29 cellular contexts compared by ENCODE assay signal in genomic region chr20:35650632-35651031, GRCh38. TPM values are rescaled to one million over a fixed set of nuclear protein-coding genes. Genes with fewer than 3 reads are reported as not detected.
A peak's percentile ranks its signal among the peaks of the same experiment; 100 is the strongest.
DNase-seq lines count a peak whose midpoint lies in the region; ATAC-seq and TF ChIP-seq lines count a peak whose summit lies in the region.
"Had no signal": no experiment of that assay in that cellular context is flagged by ENCODE, and none has a peak within 500 bp of the region (broad histone marks: within the 10 kb centered on the region; RNA-seq: fewer than 3 reads in every experiment).

No MANE protein-coding gene starts in this region.

- POLR2A ChIA-PET in activated CD4-positive, alpha-beta memory T cell treated with anti-CD3 and anti-CD28 coated beads for 36 hours (lab: Charles Lee), result no interaction called here
- POLR2A ChIA-PET in activated CD4-positive, alpha-beta memory T cell treated with anti-CD3 and anti-CD28 coated beads, Interleukin-2, amount 10 ng/mL, durations not matched to agents 7 days and 5 days (lab: Charles Lee), result no interaction called here
- POLR2A ChIA-PET in CD4-positive, alpha-beta T cell (lab: Charles Lee), result no interaction called here
- POLR2A ChIA-PET in WTC11 (lab: Charles Lee) (no interaction called here), GM10248 (lab: Yijun Ruan, JAX) (no interaction called here), A673 (lab: Charles Lee; ENCODE audit: low non-redundant PET) (no interaction called here)

- no peaks in the 10 kb centered on the region for H3K9me3 Mint-ChIP-seq in activated CD4-positive, alpha-beta memory T cell treated with anti-CD3 and anti-CD28 coated beads for 36 hours
- H3K9me3 Mint-ChIP-seq in activated CD4-positive, alpha-beta memory T cell treated with anti-CD3 and anti-CD28 coated beads, Interleukin-2, amount 10 ng/mL, durations not matched to agents 7 days and 5 days, result no peaks in the 10 kb centered on the region
- H3K9me3 Mint-ChIP-seq in CD4-positive, alpha-beta T cell, result no peaks in the 10 kb centered on the region
- H3K9me3 Mint-ChIP-seq in WTC11 (no peaks in the 10 kb centered on the region), natural killer cell (no peaks in the 10 kb centered on the region), chondrocyte (ENCODE audit: low read depth) (no peaks in the 10 kb centered on the region)
- H3K9me3 Mint-ChIP-seq: activated naive CD4-positive, alpha-beta T cell treated with anti-CD3 and anti-CD28 coated beads, Interleukin-2, amount 10 ng/mL, durations not matched to agents 7 days and 5 days; activated T-cell treated with anti-CD3 and anti-CD28 coated beads, Interleukin-2, amount 50 U/mL, for 72 hours; nephron progenitor cell had no signal

- H3K36me3 ChIP-seq in A673 (ENCODE audit: insufficient read depth, low read length, poor library complexity, severe bottlenecking), result peaks cover 68% of the 10 kb centered on the region

- no peak for TF ChIP-seq CTCF in CD4-positive, alpha-beta T cell (IDR thresholded peaks at IDR 0.05)
- TF ChIP-seq CTCF in WTC11 (IDR thresholded peaks at IDR 0.05), result no peak
- no peak for TF ChIP-seq CTCF in natural killer cell (IDR thresholded peaks at IDR 0.05)
- no peak for TF ChIP-seq CTCF in GM10248 (IDR thresholded peaks at IDR 0.05; ENCODE audit: control extremely low read depth, extremely low read depth, low read depth, missing control alignments)
- TF ChIP-seq CTCF in A673 (conservative IDR thresholded peaks at IDR 0.05; ENCODE audit: low read depth, low read length), result no peak
- no peak for TF ChIP-seq CTCF in chondrocyte (IDR thresholded peaks at IDR 0.05)

- no peak overlapping the region for H3K27ac ChIP-seq in CD4-positive, alpha-beta T cell (ENCODE audit: low read depth, low read length)
- H3K27ac ChIP-seq in A673 (ENCODE audit: low read depth, low read length, poor library complexity, severe bottlenecking), result no peak overlapping the region
- H3K27ac ChIP-seq: colonic mucosa, HL-60, stomach had no signal

- H3K4me1 ChIP-seq in A673 (ENCODE audit: insufficient read depth, low read length, poor library complexity, severe bottlenecking), result no peaks in the 10 kb centered on the region
- H3K4me1 ChIP-seq: colonic mucosa had no signal

- H3K27ac Mint-ChIP-seq in activated CD4-positive, alpha-beta memory T cell treated with anti-CD3 and anti-CD28 coated beads for 36 hours, result peak overlapping the region; percentile 11
- H3K27ac Mint-ChIP-seq in activated CD4-positive, alpha-beta memory T cell treated with anti-CD3 and anti-CD28 coated beads, Interleukin-2, amount 10 ng/mL, durations not matched to agents 7 days and 5 days, result no peak overlapping the region
- peak overlapping the region; percentile 45 for H3K27ac Mint-ChIP-seq in CD4-positive, alpha-beta T cell
- H3K27ac Mint-ChIP-seq in WTC11 (peak overlapping the region; percentile 44), natural killer cell (peak overlapping the region; percentile 37 to 81), chondrocyte (ENCODE audit: unreplicated experiment) (no peak overlapping the region)
- H3K27ac Mint-ChIP-seq: activated naive CD4-positive, alpha-beta T cell treated with anti-CD3 and anti-CD28 coated beads, Interleukin-2, amount 10 ng/mL, durations not matched to agents 7 days and 5 days had no signal

- H3K27me3 Mint-ChIP-seq in activated CD4-positive, alpha-beta memory T cell treated with anti-CD3 and anti-CD28 coated beads for 36 hours, result no peaks in the 10 kb centered on the region
- no peaks in the 10 kb centered on the region for H3K27me3 Mint-ChIP-seq in activated CD4-positive, alpha-beta memory T cell treated with anti-CD3 and anti-CD28 coated beads, Interleukin-2, amount 10 ng/mL, durations not matched to agents 7 days and 5 days
- no peaks in the 10 kb centered on the region for H3K27me3 Mint-ChIP-seq in CD4-positive, alpha-beta T cell
- H3K27me3 Mint-ChIP-seq in WTC11 (ENCODE audit: low read depth), result no peaks in the 10 kb centered on the region
- no peaks in the 10 kb centered on the region for H3K27me3 Mint-ChIP-seq in natural killer cell (ENCODE audit: low read depth in 2 of 2)
- H3K27me3 Mint-ChIP-seq in chondrocyte (ENCODE audit: low read depth), result no peaks in the 10 kb centered on the region
- H3K27me3 Mint-ChIP-seq: activated naive CD4-positive, alpha-beta T cell treated with anti-CD3 and anti-CD28 coated beads, Interleukin-2, amount 10 ng/mL, durations not matched to agents 7 days and 5 days had no signal

- H3K4me1 Mint-ChIP-seq in activated CD4-positive, alpha-beta memory T cell treated with anti-CD3 and anti-CD28 coated beads for 36 hours (ENCODE audit: low read depth), result peaks cover 56% of the 10 kb centered on the region
- peaks cover 29% of the 10 kb centered on the region for H3K4me1 Mint-ChIP-seq in activated CD4-positive, alpha-beta memory T cell treated with anti-CD3 and anti-CD28 coated beads, Interleukin-2, amount 10 ng/mL, durations not matched to agents 7 days and 5 days
- peaks cover 60% of the 10 kb centered on the region for H3K4me1 Mint-ChIP-seq in CD4-positive, alpha-beta T cell (ENCODE audit: low read depth)
- peaks cover 5% of the 10 kb centered on the region; the same call in 1 of the 2 replicates for H3K4me1 Mint-ChIP-seq in WTC11
- peaks cover 40 to 42% of the 10 kb centered on the region in 2 donors for H3K4me1 Mint-ChIP-seq in natural killer cell
- peaks cover 25% of the 10 kb centered on the region for H3K4me1 Mint-ChIP-seq in chondrocyte (ENCODE audit: low read depth)
- H3K4me1 Mint-ChIP-seq: nephron progenitor cell had no signal

- ATAC-seq in CD4-positive, alpha-beta T cell (ENCODE audit: poor library complexity), result no peak
- ATAC-seq in WTC11, result no peak
- ATAC-seq in natural killer cell, result no peak
- ATAC-seq: mucosa of descending colon had no signal

- H3K9me3 ChIP-seq in CD4-positive, alpha-beta T cell (ENCODE audit: control insufficient read depth, low read length), result no peaks in the 10 kb centered on the region
- no peaks in the 10 kb centered on the region for H3K9me3 ChIP-seq in A673 (ENCODE audit: low read depth, low read length, poor library complexity, severe bottlenecking)
- H3K9me3 ChIP-seq: colonic mucosa, mucosa of descending colon, SK-N-SH, stomach had no signal

- no peak overlapping the region for H3K4me3 Mint-ChIP-seq in activated CD4-positive, alpha-beta memory T cell treated with anti-CD3 and anti-CD28 coated beads for 36 hours
- H3K4me3 Mint-ChIP-seq in activated CD4-positive, alpha-beta memory T cell treated with anti-CD3 and anti-CD28 coated beads, Interleukin-2, amount 10 ng/mL, durations not matched to agents 7 days and 5 days, result no peak overlapping the region
- no peak overlapping the region for H3K4me3 Mint-ChIP-seq in CD4-positive, alpha-beta T cell
- no peak overlapping the region for H3K4me3 Mint-ChIP-seq in WTC11
- no peak overlapping the region for H3K4me3 Mint-ChIP-seq in natural killer cell
- H3K4me3 Mint-ChIP-seq in chondrocyte (ENCODE audit: unreplicated experiment), result no peak overlapping the region
- H3K4me3 Mint-ChIP-seq: activated naive CD4-positive, alpha-beta T cell treated with anti-CD3 and anti-CD28 coated beads, Interleukin-2, amount 10 ng/mL, durations not matched to agents 7 days and 5 days; nephron progenitor cell had no signal

- intact Hi-C loops in activated CD4-positive, alpha-beta memory T cell treated with anti-CD3 and anti-CD28 coated beads for 36 hours (cut with micrococcal nuclease), result loop anchor here (1.0 kb wide), 1 partner anchor 11 kb away; no protein-coding TSS in a partner anchor
- intact Hi-C loops in CD4-positive, alpha-beta T cell (cut with DNase I, micrococcal nuclease), result no loop called here
- intact Hi-C loops in natural killer cell (cut with micrococcal nuclease) (no loop called here), A673 (cut with micrococcal nuclease; ENCODE audit: unreplicated experiment) (no loop called here)

- no peak overlapping the region for H3K4me3 ChIP-seq in A673 (ENCODE audit: low read depth, low read length, poor library complexity, severe bottlenecking)
- H3K4me3 ChIP-seq: colonic mucosa, mucosa of descending colon, stomach had no signal

- CTCF ChIA-PET in activated CD4-positive, alpha-beta memory T cell treated with anti-CD3 and anti-CD28 coated beads for 36 hours (lab: Charles Lee), result no interaction called here
- CTCF ChIA-PET in activated CD4-positive, alpha-beta memory T cell treated with anti-CD3 and anti-CD28 coated beads, Interleukin-2, amount 10 ng/mL, durations not matched to agents 7 days and 5 days (lab: Charles Lee), result no interaction called here
- CTCF ChIA-PET in CD4-positive, alpha-beta T cell (lab: Charles Lee), result interaction anchor here (1.0 kb wide), 1 partner anchor 18 kb away, joined by 3 read pairs; no protein-coding TSS in a partner anchor
- CTCF ChIA-PET in WTC11 (lab: Charles Lee), result no interaction called here
- CTCF ChIA-PET in GM10248 (lab: Yijun Ruan, JAX), result interaction anchor here (2.7 kb wide), 1 partner anchor 31 kb away, joined by 5 read pairs; no protein-coding TSS in a partner anchor
- CTCF ChIA-PET in A673 (lab: Charles Lee), result no interaction called here

- peaks cover 20% of the 10 kb centered on the region for H3K36me3 Mint-ChIP-seq in activated CD4-positive, alpha-beta memory T cell treated with anti-CD3 and anti-CD28 coated beads for 36 hours
- H3K36me3 Mint-ChIP-seq in activated CD4-positive, alpha-beta memory T cell treated with anti-CD3 and anti-CD28 coated beads, Interleukin-2, amount 10 ng/mL, durations not matched to agents 7 days and 5 days (ENCODE audit: low read depth), result peaks cover 39% of the 10 kb centered on the region
- peaks cover 42% of the 10 kb centered on the region for H3K36me3 Mint-ChIP-seq in CD4-positive, alpha-beta T cell (ENCODE audit: low read depth)
- peaks cover 25% of the 10 kb centered on the region for H3K36me3 Mint-ChIP-seq in WTC11
- no peaks in the 10 kb centered on the region for H3K36me3 Mint-ChIP-seq in natural killer cell
- H3K36me3 Mint-ChIP-seq in chondrocyte (ENCODE audit: low read depth), result no peaks in the 10 kb centered on the region

- H3K27me3 ChIP-seq in CD4-positive, alpha-beta T cell (ENCODE audit: control insufficient read depth, insufficient read depth, low read length), result no peaks in the 10 kb centered on the region
- no peaks in the 10 kb centered on the region for H3K27me3 ChIP-seq in A673 (replicated peaks; ENCODE audit: insufficient read depth, low read depth, low read length, poor library complexity)
- H3K27me3 ChIP-seq: colonic mucosa, stomach had no signal

- no TSS peak for BruUV-seq in A673 (replicated peaks; lab: Mats Ljungman, UMichigan)

- DNase-seq in activated CD4-positive, alpha-beta memory T cell treated with anti-CD3 and anti-CD28 coated beads for 36 hours, result no peak
- DNase-seq in activated CD4-positive, alpha-beta memory T cell treated with anti-CD3 and anti-CD28 coated beads, Interleukin-2, amount 10 ng/mL, durations not matched to agents 7 days and 5 days, result no peak
- DNase-seq in CD4-positive, alpha-beta T cell, result no peak
- DNase-seq in WTC11 (ENCODE audit: low spot score) (no peak), natural killer cell (no peak), GM10248 (ENCODE audit: extremely low spot score) (no peak), A673 (ENCODE audit: low spot score) (no peak), chondrocyte (ENCODE audit: low spot score) (no peak)
- DNase-seq: activated CD4-positive, CD25-positive, alpha-beta regulatory T cell treated with anti-CD3 and anti-CD28 coated beads, Interleukin-2, amount 50 U/mL, for 72 hours; activated naive CD4-positive, alpha-beta T cell treated with anti-CD3 and anti-CD28 coated beads, Interleukin-2, amount 10 ng/mL, durations not matched to agents 7 days and 5 days; activated T-cell treated with anti-CD3 and anti-CD28 coated beads, Interleukin-2, amount 50 U/mL, for 72 hours; anterior cingulate cortex; colonic mucosa; DMS 273 treated with DMSO at 0.1 percent for 48 hours; effector CD8-positive, alpha-beta T cell; EL; hippocampal formation; MM.1S; mucosa of descending colon; NCI-H1105 treated with DMSO at 0.1 percent for 48 hours; NCI-H187 treated with DMSO at 0.1 percent for 48 hours; NCI-H2171; NCI-H524 treated with DMSO at 0.1 percent for 48 hours; nephron progenitor cell; NK-92 treated with Interleukin-12 subunit alpha and Interleukin-12 subunit beta, amount 100 ng/mL, for 24 hours; SK-N-SH; stimulated activated CD4-positive, alpha-beta T cell treated with anti-CD3 and anti-CD28 coated beads, Interleukin-1b, Interleukin-23, amount 100 ng/mL, for 48 hours; stomach had no signal

RNA-seq across cellular contexts. Expression of gene CPNE1, which starts 14.1 kb away (rescaled TPM):
- 100 to 1,000 TPM; 242 to 253 TPM for total RNA-seq in activated CD4-positive, alpha-beta memory T cell treated with anti-CD3 and anti-CD28 coated beads for 36 hours
- total RNA-seq in activated CD4-positive, alpha-beta memory T cell treated with anti-CD3 and anti-CD28 coated beads, Interleukin-2, amount 10 ng/mL, durations not matched to agents 7 days and 5 days, result 100 to 1,000 TPM; 239 to 243 TPM
- 100 to 1,000 TPM; 146 to 153 TPM for total RNA-seq in CD4-positive, alpha-beta T cell
- total RNA-seq in WTC11 (2021) (287 to 312 TPM (median 299 TPM) in 3 replicates), natural killer cell (100 to 1,000 TPM; 298 to 342 (median 334) TPM), A673 (2021) (273 TPM in 2 replicates), chondrocyte (127 to 142 TPM (median 142 TPM) in 3 replicates)

RNA-seq across cellular contexts. Expression of gene RBM12, which starts 14.1 kb away (rescaled TPM):
- total RNA-seq in activated CD4-positive, alpha-beta memory T cell treated with anti-CD3 and anti-CD28 coated beads for 36 hours, result 100 to 1,000 TPM; 110 to 114 TPM
- 100 to 1,000 TPM; 115 to 116 TPM for total RNA-seq in activated CD4-positive, alpha-beta memory T cell treated with anti-CD3 and anti-CD28 coated beads, Interleukin-2, amount 10 ng/mL, durations not matched to agents 7 days and 5 days
- 10 to 100 TPM; 91.7 to 95.2 TPM for total RNA-seq in CD4-positive, alpha-beta T cell
- total RNA-seq in WTC11 (2021) (125 to 163 TPM (median 160 TPM) in 3 replicates), natural killer cell (100 to 1,000 TPM in 1 of 3 donors, 10 to 100 TPM in 2; 80.9 to 112 (median 89.4) TPM), A673 (2021) (114 and 124 TPM in 2 replicates), chondrocyte (59.0 to 66.5 TPM (median 63.8 TPM) in 3 replicates)

RNA-seq across cellular contexts. Expression of gene SPAG4, which starts 35.0 kb away (rescaled TPM):
- total RNA-seq in activated CD4-positive, alpha-beta memory T cell treated with anti-CD3 and anti-CD28 coated beads for 36 hours, result 1 to 10 TPM; 7.5 to 9.4 TPM
- total RNA-seq in activated CD4-positive, alpha-beta memory T cell treated with anti-CD3 and anti-CD28 coated beads, Interleukin-2, amount 10 ng/mL, durations not matched to agents 7 days and 5 days, result 1 to 10 TPM; 6.5 to 6.9 TPM
- 10 to 100 TPM; 15.5 to 17.1 TPM for total RNA-seq in CD4-positive, alpha-beta T cell
- total RNA-seq in WTC11 (2021) (3.5 to 8.6 TPM (median 8.4 TPM) in 3 replicates), natural killer cell (10 to 100 TPM; 11.2 to 16.2 (median 11.9) TPM), A673 (2021) (0.67 and 1.2 TPM in 2 replicates), chondrocyte (1.9 to 8.8 TPM (median 8.6 TPM) in 3 replicates)

RNA-seq across cellular contexts. Expression of gene NFS1, which starts 48.5 kb away (rescaled TPM):
- total RNA-seq in activated CD4-positive, alpha-beta memory T cell treated with anti-CD3 and anti-CD28 coated beads for 36 hours, result 10 to 100 TPM; 36.9 to 40.8 TPM
- total RNA-seq in activated CD4-positive, alpha-beta memory T cell treated with anti-CD3 and anti-CD28 coated beads, Interleukin-2, amount 10 ng/mL, durations not matched to agents 7 days and 5 days, result 10 to 100 TPM; 28.3 to 30.8 TPM
- 10 to 100 TPM; 10.6 to 11.5 TPM for total RNA-seq in CD4-positive, alpha-beta T cell
- total RNA-seq in WTC11 (2021) (36.1 to 39.8 TPM (median 36.8 TPM) in 3 replicates), natural killer cell (10 to 100 TPM; 11.3 to 20.8 (median 16.0) TPM), A673 (2021) (22.2 and 23.2 TPM in 2 replicates), chondrocyte (26.8 to 29.3 TPM (median 27.8 TPM) in 3 replicates)

RNA-seq across cellular contexts. Expression of gene ROMO1, which starts 48.6 kb away (rescaled TPM):
- total RNA-seq in activated CD4-positive, alpha-beta memory T cell treated with anti-CD3 and anti-CD28 coated beads for 36 hours, result 100 to 1,000 TPM; 141 to 142 TPM
- total RNA-seq in activated CD4-positive, alpha-beta memory T cell treated with anti-CD3 and anti-CD28 coated beads, Interleukin-2, amount 10 ng/mL, durations not matched to agents 7 days and 5 days, result 100 to 1,000 TPM in 1 of 2 experiments, 10 to 100 TPM in 1; 98.4 to 114 TPM
- 10 to 100 TPM; 32.9 to 35.8 TPM for total RNA-seq in CD4-positive, alpha-beta T cell
- 213 to 249 TPM (median 245 TPM) in 3 replicates for total RNA-seq in WTC11 (2021)
- 10 to 100 TPM; 38.3 to 49.7 (median 40.5) TPM for total RNA-seq in natural killer cell
- 134 and 153 TPM in 2 replicates for total RNA-seq in A673 (2021)
- 123 to 128 TPM (median 128 TPM) in 3 replicates for total RNA-seq in chondrocyte

Comparison
In these comparisons a context has a peak if more than half of its experiments do, and no peak if none do; other contexts are left out.
1. H3K27ac Mint-ChIP-seq: peak in activated CD4-positive, alpha-beta memory T cell treated with anti-CD3 and anti-CD28 coated beads for 36 hours (single experiment), CD4-positive, alpha-beta T cell (single experiment), WTC11 (single experiment) and natural killer cell (2 of 2); none in activated CD4-positive, alpha-beta memory T cell treated with anti-CD3 and anti-CD28 coated beads, Interleukin-2, amount 10 ng/mL, durations not matched to agents 7 days and 5 days (single experiment) and chondrocyte (single experiment).
2. CTCF ChIA-PET loops: an anchor here in CD4-positive, alpha-beta T cell (1.0 kb wide) and GM10248 (2.7 kb wide); none called in activated CD4-positive, alpha-beta memory T cell treated with anti-CD3 and anti-CD28 coated beads for 36 hours, activated CD4-positive, alpha-beta memory T cell treated with anti-CD3 and anti-CD28 coated beads, Interleukin-2, amount 10 ng/mL, durations not matched to agents 7 days and 5 days, WTC11 and A673.